2 cellular contexts compared by ENCODE assay signal in the genomic region with DNA sequence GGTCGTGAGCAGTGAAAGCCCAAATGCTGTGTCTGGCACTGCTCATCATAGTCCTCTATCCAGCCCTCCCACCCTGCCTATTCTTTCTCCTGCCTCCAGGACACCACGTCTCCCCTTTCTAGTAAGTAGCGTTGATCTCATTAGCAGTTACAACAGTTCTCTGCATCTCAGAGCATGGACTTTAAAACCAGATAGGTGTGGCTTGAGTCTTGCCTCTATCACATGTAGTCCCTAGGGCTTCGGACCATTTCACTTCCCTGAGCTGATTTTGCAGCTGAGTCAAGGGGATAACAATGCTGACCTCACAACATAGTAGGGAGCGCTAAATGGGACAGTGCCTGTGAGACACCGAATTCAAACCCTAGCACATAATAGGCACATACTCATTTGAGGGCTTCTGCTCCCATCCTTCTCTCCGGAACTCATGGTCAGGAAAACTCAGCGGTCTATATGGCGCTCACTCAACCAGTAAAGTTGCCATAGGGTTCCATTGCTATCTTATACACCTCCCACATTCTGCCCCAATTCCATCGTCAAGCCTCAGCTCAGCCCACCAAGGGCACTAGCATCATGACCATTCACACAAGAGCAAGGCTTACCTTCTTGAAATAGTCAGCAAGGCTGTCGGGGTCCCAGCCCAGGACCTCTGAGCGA.
TF ChIP-seq lines count a peak whose summit lies in the region.

No MANE protein-coding gene starts in this region.

TF ChIP-seq in GM12878, 131 proteins besides CTCF, POLR2A, EP300 and RAD21 (continues in another document):
- TF ChIP-seq, protein P1, sequence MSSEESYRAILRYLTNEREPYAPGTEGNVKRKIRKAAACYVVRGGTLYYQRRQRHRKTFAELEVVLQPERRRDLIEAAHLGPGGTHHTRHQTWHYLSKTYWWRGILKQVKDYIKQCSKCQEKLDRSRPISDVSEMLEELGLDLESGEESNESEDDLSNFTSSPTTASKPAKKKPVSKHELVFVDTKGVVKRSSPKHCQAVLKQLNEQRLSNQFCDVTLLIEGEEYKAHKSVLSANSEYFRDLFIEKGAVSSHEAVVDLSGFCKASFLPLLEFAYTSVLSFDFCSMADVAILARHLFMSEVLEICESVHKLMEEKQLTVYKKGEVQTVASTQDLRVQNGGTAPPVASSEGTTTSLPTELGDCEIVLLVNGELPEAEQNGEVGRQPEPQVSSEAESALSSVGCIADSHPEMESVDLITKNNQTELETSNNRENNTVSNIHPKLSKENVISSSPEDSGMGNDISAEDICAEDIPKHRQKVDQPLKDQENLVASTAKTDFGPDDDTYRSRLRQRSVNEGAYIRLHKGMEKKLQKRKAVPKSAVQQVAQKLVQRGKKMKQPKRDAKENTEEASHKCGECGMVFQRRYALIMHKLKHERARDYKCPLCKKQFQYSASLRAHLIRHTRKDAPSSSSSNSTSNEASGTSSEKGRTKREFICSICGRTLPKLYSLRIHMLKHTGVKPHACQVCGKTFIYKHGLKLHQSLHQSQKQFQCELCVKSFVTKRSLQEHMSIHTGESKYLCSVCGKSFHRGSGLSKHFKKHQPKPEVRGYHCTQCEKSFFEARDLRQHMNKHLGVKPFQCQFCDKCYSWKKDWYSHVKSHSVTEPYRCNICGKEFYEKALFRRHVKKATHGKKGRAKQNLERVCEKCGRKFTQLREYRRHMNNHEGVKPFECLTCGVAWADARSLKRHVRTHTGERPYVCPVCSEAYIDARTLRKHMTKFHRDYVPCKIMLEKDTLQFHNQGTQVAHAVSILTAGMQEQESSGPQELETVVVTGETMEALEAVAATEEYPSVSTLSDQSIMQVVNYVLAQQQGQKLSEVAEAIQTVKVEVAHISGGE (CRISPR knock-in tag; IDR thresholded peaks at IDR 0.05), result no peak
- no peak for TF ChIP-seq JUND (IDR thresholded peaks at IDR 0.05; ENCODE audit: low read depth, low read length)
- no peak for TF ChIP-seq ZNF217 (IDR thresholded peaks at IDR 0.05)
- TF ChIP-seq SMAD1 (IDR thresholded peaks at IDR 0.05; ENCODE audit: low read depth, partially characterized antibody), result peak; percentile 59
- no peak for TF ChIP-seq KDM1A (IDR thresholded peaks at IDR 0.05; ENCODE audit: borderline replicate concordance)
- TF ChIP-seq RUNX3 (IDR thresholded peaks at IDR 0.05; ENCODE audit: low read length), result 0 out of 2 replicates have a peak, but pooled peaks have one; percentile 14
- TF ChIP-seq, protein P2, sequence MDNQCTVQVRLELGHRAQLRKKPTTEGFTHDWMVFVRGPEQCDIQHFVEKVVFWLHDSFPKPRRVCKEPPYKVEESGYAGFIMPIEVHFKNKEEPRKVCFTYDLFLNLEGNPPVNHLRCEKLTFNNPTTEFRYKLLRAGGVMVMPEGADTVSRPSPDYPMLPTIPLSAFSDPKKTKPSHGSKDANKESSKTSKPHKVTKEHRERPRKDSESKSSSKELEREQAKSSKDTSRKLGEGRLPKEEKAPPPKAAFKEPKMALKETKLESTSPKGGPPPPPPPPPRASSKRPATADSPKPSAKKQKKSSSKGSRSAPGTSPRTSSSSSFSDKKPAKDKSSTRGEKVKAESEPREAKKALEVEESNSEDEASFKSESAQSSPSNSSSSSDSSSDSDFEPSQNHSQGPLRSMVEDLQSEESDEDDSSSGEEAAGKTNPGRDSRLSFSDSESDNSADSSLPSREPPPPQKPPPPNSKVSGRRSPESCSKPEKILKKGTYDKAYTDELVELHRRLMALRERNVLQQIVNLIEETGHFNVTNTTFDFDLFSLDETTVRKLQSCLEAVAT (IDR thresholded peaks at IDR 0.05), result 0 out of 2 replicates have a peak, but pooled peaks have one; percentile 12
- peak; percentile 67; the same call in 1 of the 2 replicates for TF ChIP-seq POLR2AphosphoS5 (IDR thresholded peaks at IDR 0.05; ENCODE audit: low read length)
- TF ChIP-seq POLR2AphosphoS2 (IDR thresholded peaks at IDR 0.05; ENCODE audit: low read depth, low read length), result 0 out of 2 replicates have a peak, but pooled peaks have one; percentile 37
- TF ChIP-seq SPI1 (IDR thresholded peaks at IDR 0.05; ENCODE audit: borderline replicate concordance, insufficient read depth, low read depth, low read length), result peak; percentile 22; the same call in 1 of the 2 replicates
- no peak for TF ChIP-seq TAF1 (IDR thresholded peaks at IDR 0.05; ENCODE audit: borderline replicate concordance, low read depth, low read length)
- peak; percentile 35; the same call in 1 of the 2 replicates for TF ChIP-seq RAD51 (IDR thresholded peaks at IDR 0.05)
- TF ChIP-seq, protein P3, sequence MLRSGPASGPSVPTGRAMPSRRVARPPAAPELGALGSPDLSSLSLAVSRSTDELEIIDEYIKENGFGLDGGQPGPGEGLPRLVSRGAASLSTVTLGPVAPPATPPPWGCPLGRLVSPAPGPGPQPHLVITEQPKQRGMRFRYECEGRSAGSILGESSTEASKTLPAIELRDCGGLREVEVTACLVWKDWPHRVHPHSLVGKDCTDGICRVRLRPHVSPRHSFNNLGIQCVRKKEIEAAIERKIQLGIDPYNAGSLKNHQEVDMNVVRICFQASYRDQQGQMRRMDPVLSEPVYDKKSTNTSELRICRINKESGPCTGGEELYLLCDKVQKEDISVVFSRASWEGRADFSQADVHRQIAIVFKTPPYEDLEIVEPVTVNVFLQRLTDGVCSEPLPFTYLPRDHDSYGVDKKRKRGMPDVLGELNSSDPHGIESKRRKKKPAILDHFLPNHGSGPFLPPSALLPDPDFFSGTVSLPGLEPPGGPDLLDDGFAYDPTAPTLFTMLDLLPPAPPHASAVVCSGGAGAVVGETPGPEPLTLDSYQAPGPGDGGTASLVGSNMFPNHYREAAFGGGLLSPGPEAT (IDR thresholded peaks at IDR 0.05; ENCODE audit: low read depth), result 0 out of 2 replicates have a peak, but pooled peaks have one; percentile 19
- no peak for TF ChIP-seq SREBF1 (IDR thresholded peaks at IDR 0.05; ENCODE audit: low read length)
- peak; percentile 87 for TF ChIP-seq MEF2B (IDR thresholded peaks at IDR 0.05; ENCODE audit: partially characterized antibody, poor library complexity, severe bottlenecking)
- TF ChIP-seq BACH1 (IDR thresholded peaks at IDR 0.05; ENCODE audit: borderline replicate concordance), result peak; percentile 34; the same call in 1 of the 2 replicates
- TF ChIP-seq ATF7 (IDR thresholded peaks at IDR 0.05; ENCODE audit: low read depth), result peak; percentile 33; the same call in 1 of the 2 replicates
- TF ChIP-seq MTA2 (IDR thresholded peaks at IDR 0.05; ENCODE audit: low read depth), result 0 out of 2 replicates have a peak, but pooled peaks have one; percentile 15
- TF ChIP-seq, protein P4, sequence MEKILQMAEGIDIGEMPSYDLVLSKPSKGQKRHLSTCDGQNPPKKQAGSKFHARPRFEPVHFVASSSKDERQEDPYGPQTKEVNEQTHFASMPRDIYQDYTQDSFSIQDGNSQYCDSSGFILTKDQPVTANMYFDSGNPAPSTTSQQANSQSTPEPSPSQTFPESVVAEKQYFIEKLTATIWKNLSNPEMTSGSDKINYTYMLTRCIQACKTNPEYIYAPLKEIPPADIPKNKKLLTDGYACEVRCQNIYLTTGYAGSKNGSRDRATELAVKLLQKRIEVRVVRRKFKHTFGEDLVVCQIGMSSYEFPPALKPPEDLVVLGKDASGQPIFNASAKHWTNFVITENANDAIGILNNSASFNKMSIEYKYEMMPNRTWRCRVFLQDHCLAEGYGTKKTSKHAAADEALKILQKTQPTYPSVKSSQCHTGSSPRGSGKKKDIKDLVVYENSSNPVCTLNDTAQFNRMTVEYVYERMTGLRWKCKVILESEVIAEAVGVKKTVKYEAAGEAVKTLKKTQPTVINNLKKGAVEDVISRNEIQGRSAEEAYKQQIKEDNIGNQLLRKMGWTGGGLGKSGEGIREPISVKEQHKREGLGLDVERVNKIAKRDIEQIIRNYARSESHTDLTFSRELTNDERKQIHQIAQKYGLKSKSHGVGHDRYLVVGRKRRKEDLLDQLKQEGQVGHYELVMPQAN (conservative IDR thresholded peaks at IDR 0.05), result 0 out of 2 replicates have a peak, but pooled peaks have one; percentile 3

TF ChIP-seq in GM12891, 5 proteins besides CTCF, POLR2A, EP300 and RAD21 (continued from another document):
- TF ChIP-seq POU2F2 (IDR thresholded peaks at IDR 0.05; ENCODE audit: low read depth, low read length) (no peak), POLR2AphosphoS5 (IDR thresholded peaks at IDR 0.05; ENCODE audit: low read depth, low read length) (no peak), PAX5 (IDR thresholded peaks at IDR 0.05; ENCODE audit: insufficient read depth, low read length, severe bottlenecking) (no peak)
